ENCODE assay signal across 25 cellular contexts in genomic region chr4:8422327-8422726, GRCh38. TPM values are rescaled to one million over a fixed set of nuclear protein-coding genes. Genes with fewer than 3 reads are reported as not detected.
DNase-seq lines count a peak whose midpoint lies in the region; ATAC-seq and TF ChIP-seq lines count a peak whose summit lies in the region.
"Had no signal": no experiment of that assay in that cellular context is flagged by ENCODE, and none has a peak within 500 bp of the region (broad histone marks: within the 10 kb centered on the region; RNA-seq: fewer than 3 reads in every experiment).

No MANE protein-coding gene starts in this region.

- H4K20me1 ChIP-seq in neural progenitor cell (ENCODE audit: low read depth), result no peaks in the 10 kb centered on the region

- H3K18ac ChIP-seq in trophoblast cell (ENCODE audit: low read length), result no peak overlapping the region

- no peak overlapping the region for H3K4me3 Mint-ChIP-seq in activated T-cell treated with anti-CD3 and anti-CD28 coated beads, Interleukin-2, amount 50 U/mL, for 72 hours
- H3K4me3 Mint-ChIP-seq in activated T-helper 17 cell treated with anti-CD3 and anti-CD28 coated beads, Interleukin-2, amount 50 U/mL, for 72 hours, result peak overlapping the region; percentile 73
- no peak overlapping the region for H3K4me3 Mint-ChIP-seq in neural progenitor cell
- H3K4me3 Mint-ChIP-seq: GM23338, H9 had no signal

- H3K27me3 ChIP-seq in trophoblast cell (ENCODE audit: insufficient read depth, low read length) (no peaks in the 10 kb centered on the region), neural progenitor cell (no peaks in the 10 kb centered on the region)
- H3K27me3 ChIP-seq: MG63 had no signal

- no peak overlapping the region for H3K4me3 ChIP-seq in trophoblast cell (ENCODE audit: low read depth, low read length)
- no peak overlapping the region for H3K4me3 ChIP-seq in neural progenitor cell
- H3K4me3 ChIP-seq: GM23338, K562, MG63 had no signal

- intact Hi-C loops in posterior vena cava (cut with DNase I), result no loop called here

- H3K4me2 ChIP-seq in trophoblast cell (ENCODE audit: low read length), result no peak overlapping the region
- no peak overlapping the region for H3K4me2 ChIP-seq in neural progenitor cell
- H3K4me2 ChIP-seq: GM23338, SK-N-SH had no signal

- H3K79me1 ChIP-seq in trophoblast cell (ENCODE audit: low read length), result peaks cover 10% of the 10 kb centered on the region

- no peak for TF ChIP-seq CTCF in neural progenitor cell (IDR thresholded peaks at IDR 0.05)

- no peaks in the 10 kb centered on the region for H3F3A ChIP-seq in neural progenitor cell (ENCODE audit: low read depth)

- no peaks in the 10 kb centered on the region for H3K27me3 Mint-ChIP-seq in activated T-cell treated with anti-CD3 and anti-CD28 coated beads, Interleukin-2, amount 50 U/mL, for 72 hours (ENCODE audit: low read depth)
- no peaks in the 10 kb centered on the region for H3K27me3 Mint-ChIP-seq in activated T-helper 17 cell treated with anti-CD3 and anti-CD28 coated beads, Interleukin-2, amount 50 U/mL, for 72 hours
- peaks cover 3% of the 10 kb centered on the region for H3K27me3 Mint-ChIP-seq in neural progenitor cell (ENCODE audit: insufficient read depth, low read depth)
- H3K27me3 Mint-ChIP-seq: CD4-positive, CD25-positive, alpha-beta regulatory T cell had no signal

- H3K9ac ChIP-seq in trophoblast cell (ENCODE audit: low read length), result no peak overlapping the region
- no peak overlapping the region for H3K9ac ChIP-seq in neural progenitor cell
- H3K9ac ChIP-seq: SK-N-SH had no signal

- H2BK12ac ChIP-seq in trophoblast cell (ENCODE audit: low read length), result no peak overlapping the region

- no peak overlapping the region for H3K23ac ChIP-seq in trophoblast cell (ENCODE audit: low read length)

- H3K14ac ChIP-seq in trophoblast cell (ENCODE audit: low read length), result no peak overlapping the region

- H3K27ac ChIP-seq in trophoblast cell (ENCODE audit: low read depth, low read length) (peak overlapping the region; percentile 29), neural progenitor cell (no peak overlapping the region)
- H3K27ac ChIP-seq: RWPE1 had no signal

- no CpG with 5 or more reads among the region's 4 CpGs for WGBS in trophoblast cell (ENCODE audit: extremely low coverage, insufficient coverage, insufficient read length)

- no peak overlapping the region for H4K8ac ChIP-seq in trophoblast cell (ENCODE audit: low read depth, low read length)

- no peak overlapping the region for H3K4ac ChIP-seq in trophoblast cell (ENCODE audit: low read depth, low read length)

- no peak overlapping the region for H4K12ac ChIP-seq in trophoblast cell (ENCODE audit: low read depth, low read length)

- H2AK5ac ChIP-seq in trophoblast cell (ENCODE audit: low read length), result no peak overlapping the region

- H4K91ac ChIP-seq in trophoblast cell (ENCODE audit: low read depth, low read length), result no peak overlapping the region

- H3K79me2 ChIP-seq in trophoblast cell (ENCODE audit: control insufficient read depth, insufficient read depth, low read length, poor library complexity) (peaks cover 2% of the 10 kb centered on the region), neural progenitor cell (ENCODE audit: low read depth) (no peaks in the 10 kb centered on the region)

- no peak for DNase-seq in activated T-cell treated with anti-CD3 and anti-CD28 coated beads, Interleukin-2, amount 50 U/mL, for 72 hours
- no peak for DNase-seq in activated T-cell treated with anti-CD3 and anti-CD28 coated beads, Interleukin-2, amount 50 U/mL, for 48 hours
- DNase-seq in ELF-1 (ENCODE audit: low read depth, low spot score) (peak; percentile 43), trophoblast cell (peak; percentile 87 to 91), posterior vena cava (ENCODE audit: low spot score) (no peak), NK-92 (lab: John Stamatoyannopoulos, UW; ENCODE audit: unreplicated experiment) (no peak), neural progenitor cell (ENCODE audit: low spot score) (no peak)
- DNase-seq: CD4-positive, CD25-positive, alpha-beta regulatory T cell; DMS153; DND-41; H9; Kasumi-1; MG63; NCI-H1105 treated with DMSO at 0.1 percent for 48 hours; NCI-H2029; NCI-H446 treated with DMSO at 0.1 percent for 48 hours; NCI-H526; NCI-H82; SHP77 treated with DMSO at 0.1 percent for 48 hours; SK-N-SH had no signal

- H2BK120ac ChIP-seq in trophoblast cell (ENCODE audit: insufficient read depth, low read length, poor library complexity), result no peak overlapping the region

- H3K4me1 Mint-ChIP-seq in activated T-cell treated with anti-CD3 and anti-CD28 coated beads, Interleukin-2, amount 50 U/mL, for 72 hours (ENCODE audit: low read depth), result peaks cover 35% of the 10 kb centered on the region
- H3K4me1 Mint-ChIP-seq in activated T-helper 17 cell treated with anti-CD3 and anti-CD28 coated beads, Interleukin-2, amount 50 U/mL, for 72 hours, result peaks cover 44% of the 10 kb centered on the region
- peaks cover 5% of the 10 kb centered on the region for H3K4me1 Mint-ChIP-seq in neural progenitor cell

- no peaks in the 10 kb centered on the region for H3K9me3 ChIP-seq in trophoblast cell (ENCODE audit: insufficient read depth, low read depth, low read length)
- no peaks in the 10 kb centered on the region for H3K9me3 ChIP-seq in neural progenitor cell (ENCODE audit: low read depth)
- H3K9me3 ChIP-seq: MG63, SK-N-SH had no signal

- peaks cover 16 to 18% of the 10 kb centered on the region in 2 experiments for H3K4me1 ChIP-seq in trophoblast cell (ENCODE audit: control insufficient read depth in 1 of 2, insufficient read depth in 2 of 2, low read length in 2 of 2)
- H3K4me1 ChIP-seq in neural progenitor cell, result no peaks in the 10 kb centered on the region

- ATAC-seq in activated T-cell treated with anti-CD3 and anti-CD28 coated beads, Interleukin-2, amount 50 U/mL, for 72 hours (replicated peaks in 1 of 2), result no peak
- ATAC-seq in activated T-helper 17 cell treated with anti-CD3 and anti-CD28 coated beads, Interleukin-2, amount 50 U/mL, for 72 hours (replicated peaks), result no peak
- ATAC-seq: GM23338, K562, Panc1 had no signal

- peak overlapping the region; percentile 52 for H3K27ac Mint-ChIP-seq in activated T-cell treated with anti-CD3 and anti-CD28 coated beads, Interleukin-2, amount 50 U/mL, for 72 hours
- H3K27ac Mint-ChIP-seq in activated T-helper 17 cell treated with anti-CD3 and anti-CD28 coated beads, Interleukin-2, amount 50 U/mL, for 72 hours, result peak overlapping the region; percentile 97
- H3K27ac Mint-ChIP-seq in neural progenitor cell, result no peak overlapping the region
- H3K27ac Mint-ChIP-seq: CD4-positive, CD25-positive, alpha-beta regulatory T cell; GM23338; H9 had no signal

- H3K36me3 ChIP-seq in trophoblast cell (ENCODE audit: control insufficient read depth in 1 of 2, insufficient read depth in 2 of 2, low read length in 2 of 2) (peaks cover 0 to under 1% of the 10 kb centered on the region in 2 experiments), neural progenitor cell (no peaks in the 10 kb centered on the region)
- H3K36me3 ChIP-seq: MG63 had no signal

- H2AFZ ChIP-seq in trophoblast cell (ENCODE audit: insufficient read depth, low read length, poor library complexity), result no peak overlapping the region
- no peak overlapping the region for H2AFZ ChIP-seq in neural progenitor cell (replicated peaks)
- H2AFZ ChIP-seq: GM23338 had no signal

- peaks cover 0 to 5% of the 10 kb centered on the region in 2 donors for H3K36me3 Mint-ChIP-seq in activated T-cell treated with anti-CD3 and anti-CD28 coated beads, Interleukin-2, amount 50 U/mL, for 72 hours (ENCODE audit: insufficient read depth in 2 of 2)
- peaks cover 49% of the 10 kb centered on the region for H3K36me3 Mint-ChIP-seq in activated T-helper 17 cell treated with anti-CD3 and anti-CD28 coated beads, Interleukin-2, amount 50 U/mL, for 72 hours (ENCODE audit: low read depth)
- H3K36me3 Mint-ChIP-seq in neural progenitor cell, result no peaks in the 10 kb centered on the region

- no peaks in the 10 kb centered on the region for H3K9me3 Mint-ChIP-seq in activated T-cell treated with anti-CD3 and anti-CD28 coated beads, Interleukin-2, amount 50 U/mL, for 72 hours
- H3K9me3 Mint-ChIP-seq in activated T-helper 17 cell treated with anti-CD3 and anti-CD28 coated beads, Interleukin-2, amount 50 U/mL, for 72 hours, result no peaks in the 10 kb centered on the region
- H3K9me3 Mint-ChIP-seq in neural progenitor cell, result no peaks in the 10 kb centered on the region
- H3K9me3 Mint-ChIP-seq: CD4-positive, CD25-positive, alpha-beta regulatory T cell; GM23338; H9 had no signal

- H2BK5ac ChIP-seq in trophoblast cell (ENCODE audit: low read depth, low read length, poor library complexity), result no peak overlapping the region

RNA-seq across cellular contexts. Expression of gene ACOX3, which starts 18.2 kb away (rescaled TPM):
- total RNA-seq in activated T-cell treated with anti-CD3 and anti-CD28 coated beads, Interleukin-2, amount 50 U/mL, for 72 hours, result 10 to 100 TPM; 22.2 to 31.2 TPM
- 10 to 100 TPM; 34.4 to 63.6 TPM for total RNA-seq in activated T-helper 17 cell treated with anti-CD3 and anti-CD28 coated beads, Interleukin-2, amount 50 U/mL, for 72 hours
- polyA plus RNA-seq in trophoblast cell (2013), result 21.5 and 23.3 TPM in 2 replicates
- total RNA-seq in posterior vena cava (10 to 100 TPM; 29.7 to 36.8 TPM), neural progenitor cell (ENCODE audit: low replicate concordance) (14.0 and 20.1 TPM in 2 replicates)

RNA-seq across cellular contexts. Expression of gene TRMT44, which starts 18.2 kb away (rescaled TPM):
- total RNA-seq in activated T-cell treated with anti-CD3 and anti-CD28 coated beads, Interleukin-2, amount 50 U/mL, for 72 hours, result 10 to 100 TPM; 26.7 TPM
- total RNA-seq in activated T-helper 17 cell treated with anti-CD3 and anti-CD28 coated beads, Interleukin-2, amount 50 U/mL, for 72 hours, result 10 to 100 TPM; 24.0 to 37.3 TPM
- polyA plus RNA-seq in trophoblast cell (2013), result 16.7 and 17.7 TPM in 2 replicates
- total RNA-seq in posterior vena cava, result 10 to 100 TPM; 14.2 to 15.5 TPM
- 19.9 and 24.2 TPM in 2 replicates for total RNA-seq in neural progenitor cell (ENCODE audit: low replicate concordance)

Comparison
In these comparisons a context has a peak if more than half of its experiments do, and no peak if none do; other contexts are left out.
1. DNase-seq: peak in ELF-1 (single experiment) and trophoblast cell (2 of 2); none in activated T-cell treated with anti-CD3 and anti-CD28 coated beads, Interleukin-2, amount 50 U/mL, for 72 hours (0 of 2), activated T-cell treated with anti-CD3 and anti-CD28 coated beads, Interleukin-2, amount 50 U/mL, for 48 hours (0 of 2), posterior vena cava (single experiment), NK-92 (single experiment) and neural progenitor cell (single experiment).